In genomic region chr17:69540356-69540755, GRCh38 we compare ENCODE assay signal across 24 cellular contexts.
DNase-seq lines count a peak whose midpoint lies in the region; FAIRE-seq and TF ChIP-seq lines count a peak whose summit lies in the region.
"Had no signal": no experiment of that assay in that cellular context is flagged by ENCODE, and none has a peak within 500 bp of the region (broad histone marks: within the 10 kb centered on the region; RNA-seq: fewer than 3 reads in every experiment).

No MANE protein-coding gene starts in this region.

- H3K9me3 ChIP-seq in WERI-Rb-1 (ENCODE audit: severe bottlenecking): peaks cover 6% of the 10 kb centered on the region
- H3K9me3 ChIP-seq: gastrocnemius medialis had no signal

- peaks cover 0 to 4% (median 0%) of the 10 kb centered on the region in 7 donors for H3K9me3 Mint-ChIP-seq in CD14-positive monocyte
- H3K9me3 Mint-ChIP-seq: CD4-positive, alpha-beta memory T cell; naive B cell had no signal

- H3K27ac Mint-ChIP-seq in CD14-positive monocyte: peak overlapping the region in 1 of 7 donors; percentile 12
- H3K27ac Mint-ChIP-seq: activated CD8-positive, alpha-beta T cell treated with anti-CD3 and anti-CD28 coated beads, Interleukin-2, amount 10 ng/mL, durations not matched to agents 7 days and 5 days had no signal

- TF ChIP-seq CTCF in WERI-Rb-1 (IDR thresholded peaks at IDR 0.05; ENCODE audit: low read depth, low read length) (no peak), fibroblast of the aortic adventitia (IDR thresholded peaks at IDR 0.05; ENCODE audit: insufficient read depth, low read length) (no peak), CD14-positive monocyte (IDR thresholded peaks at IDR 0.05) (no peak)

- peak; percentile 15 for FAIRE-seq in H54 (lab: Jason Lieb, UNC)
- FAIRE-seq: GM18507 had no signal

- peak overlapping the region; percentile 65; the same call in 1 of the 2 replicates for H3K27ac ChIP-seq in WERI-Rb-1
- H3K27ac ChIP-seq: HL-60 had no signal

- no peak overlapping the region for H3K4me3 ChIP-seq in WERI-Rb-1 (ENCODE audit: low read depth, low read length)
- H3K4me3 ChIP-seq in fibroblast of the aortic adventitia (ENCODE audit: low read depth, low read length): no peak overlapping the region
- H3K4me3 ChIP-seq in skeletal muscle cell (ENCODE audit: low read depth, low read length): no peak overlapping the region
- H3K4me3 ChIP-seq: gastrocnemius medialis had no signal

- POLR2A ChIA-PET in HEK293T (lab: Yijun Ruan, JAX): no interaction called here

- peaks cover 91 to 96% of the 10 kb centered on the region in 2 donors for H3K36me3 Mint-ChIP-seq in CD14-positive monocyte

- no peaks in the 10 kb centered on the region for H3K27me3 Mint-ChIP-seq in CD14-positive monocyte (ENCODE audit: low read depth in 3 of 3)
- H3K27me3 Mint-ChIP-seq: CD4-positive, alpha-beta memory T cell; naive B cell had no signal

- H3K27me3 ChIP-seq in WERI-Rb-1 (ENCODE audit: insufficient read depth, low read depth, severe bottlenecking): no peaks in the 10 kb centered on the region
- H3K27me3 ChIP-seq: gastrocnemius medialis had no signal

- CTCF ChIA-PET in HEK293T (lab: Yijun Ruan, JAX): interaction anchor here (0.6 to 0.8 kb wide), 3 partner anchors 28 to 67 kb away, joined by 3 read pairs; no protein-coding TSS in a partner anchor

- intact Hi-C loops in CD14-positive monocyte (cut with micrococcal nuclease): no loop called here

- no peaks in the 10 kb centered on the region for H3K36me3 ChIP-seq in WERI-Rb-1

- DNase-seq in H54 (ENCODE audit: insufficient read length, low spot score) (no peak), WERI-Rb-1 (no peak), fibroblast of the aortic adventitia (ENCODE audit: low read depth) (peak; percentile 14), skeletal muscle cell (ENCODE audit: low read depth) (peak; percentile 33), DMS53 (lab: John Stamatoyannopoulos, UW) (no peak), NCI-H345 treated with DMSO at 0.1 percent for 48 hours (lab: John Stamatoyannopoulos, UW; ENCODE audit: unreplicated experiment) (no peak), HEK293T (ENCODE audit: extremely low spot score) (no peak), CD14-positive monocyte (ENCODE audit: low spot score) (no peak)
- DNase-seq: activated CD4-positive, CD25-positive, alpha-beta regulatory T cell treated with anti-CD3 and anti-CD28 coated beads, Interleukin-2, amount 50 U/mL, for 72 hours; activated CD8-positive, alpha-beta T cell treated with anti-CD3 and anti-CD28 coated beads, Interleukin-2, amount 10 ng/mL, durations not matched to agents 7 days and 5 days; activated gamma-delta T cell treated with Interleukin-2 at 50 U/mL for 16 hours; amygdala; caudate nucleus; CD4-positive, alpha-beta memory T cell; gastrocnemius medialis; naive B cell; NCI-H1417 treated with DMSO at 0.1 percent for 48 hours; NCI-H2107; NCI-H526; right cardiac atrium; RPMI8226; stimulated activated CD4-positive, alpha-beta T cell treated with anti-CD3 and anti-CD28 coated beads, Interleukin-15, amount 100 ng/mL, for 24 hours had no signal

- no peak for TF ChIP-seq POLR2A in H54 (IDR thresholded peaks at IDR 0.05; ENCODE audit: low read depth, low read length)

- H3K4me3 Mint-ChIP-seq in CD14-positive monocyte: no peak overlapping the region
- H3K4me3 Mint-ChIP-seq: activated CD8-positive, alpha-beta T cell treated with anti-CD3 and anti-CD28 coated beads, Interleukin-2, amount 10 ng/mL, durations not matched to agents 7 days and 5 days; CD4-positive, alpha-beta memory T cell; naive B cell had no signal

- no peaks in the 10 kb centered on the region for H3K4me1 Mint-ChIP-seq in CD14-positive monocyte
- H3K4me1 Mint-ChIP-seq: naive B cell had no signal

TF ChIP-seq in HEK293T, 16 proteins besides CTCF, POLR2A, EP300 and RAD21:
- TF ChIP-seq FOXA1 (IDR thresholded peaks at IDR 0.05): no peak

Comparison
In these comparisons a context has a peak if more than half of its experiments do, and no peak if none do; other contexts are left out.
1. DNase-seq: peak in fibroblast of the aortic adventitia (single experiment) and skeletal muscle cell (single experiment); none in H54 (single experiment), WERI-Rb-1 (single experiment), DMS53 (single experiment), NCI-H345 treated with DMSO at 0.1 percent for 48 hours (single experiment), HEK293T (single experiment) and CD14-positive monocyte (single experiment).